In the genomic region with DNA sequence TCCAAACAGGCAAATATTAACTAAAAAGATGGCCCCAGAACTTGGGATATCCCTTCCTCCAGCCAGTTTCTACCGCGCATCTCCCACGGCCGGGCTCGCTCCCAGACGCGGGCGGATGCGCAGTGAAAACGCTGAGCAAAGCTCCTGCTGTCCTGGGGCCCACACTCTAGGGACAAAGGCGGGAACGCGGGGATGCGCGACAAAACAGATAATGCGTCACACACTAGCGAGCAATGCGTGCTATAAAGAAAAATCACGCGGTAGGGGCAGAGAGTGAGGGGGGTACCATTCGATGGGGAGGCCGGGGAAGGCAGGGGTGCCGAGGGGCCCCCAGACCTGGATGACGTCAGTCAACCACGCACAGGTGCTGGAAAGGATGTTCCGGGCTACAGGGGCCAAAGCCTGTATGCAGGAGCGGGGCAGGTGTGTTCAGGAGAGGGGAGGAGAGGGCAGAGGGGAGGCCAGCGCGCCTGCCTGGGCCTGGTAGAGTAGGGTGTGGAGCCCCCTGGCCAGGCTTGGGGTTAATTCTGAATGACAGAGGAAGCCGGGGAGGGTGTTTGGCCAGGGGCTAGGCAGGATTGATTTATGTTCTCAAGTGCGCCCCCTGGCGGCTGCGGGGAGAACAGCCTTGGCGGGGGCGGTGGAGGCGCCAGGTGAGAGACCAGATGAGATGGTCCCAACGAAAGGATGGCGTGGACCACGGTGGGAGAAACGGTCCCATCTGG, we compare ENCODE assay signal across 1 cellular context.
TF ChIP-seq lines count a peak whose summit lies in the region.

No MANE protein-coding gene starts in this region.

TF ChIP-seq in K562, 482 proteins besides CTCF, POLR2A, EP300 and RAD21 (continued from another document):
- TF ChIP-seq, protein P1, sequence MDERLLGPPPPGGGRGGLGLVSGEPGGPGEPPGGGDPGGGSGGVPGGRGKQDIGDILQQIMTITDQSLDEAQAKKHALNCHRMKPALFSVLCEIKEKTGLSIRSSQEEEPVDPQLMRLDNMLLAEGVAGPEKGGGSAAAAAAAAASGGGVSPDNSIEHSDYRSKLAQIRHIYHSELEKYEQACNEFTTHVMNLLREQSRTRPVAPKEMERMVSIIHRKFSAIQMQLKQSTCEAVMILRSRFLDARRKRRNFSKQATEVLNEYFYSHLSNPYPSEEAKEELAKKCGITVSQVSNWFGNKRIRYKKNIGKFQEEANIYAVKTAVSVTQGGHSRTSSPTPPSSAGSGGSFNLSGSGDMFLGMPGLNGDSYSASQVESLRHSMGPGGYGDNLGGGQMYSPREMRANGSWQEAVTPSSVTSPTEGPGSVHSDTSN (CRISPR knock-in tag; IDR thresholded peaks at IDR 0.05; ENCODE audit: low read depth): no peak
- TF ChIP-seq, protein P1 (tag; conservative IDR thresholded peaks at IDR 0.05; ENCODE audit: low read depth): peak; percentile 68; the same call in 1 of the 2 replicates
- TF ChIP-seq, protein P2, sequence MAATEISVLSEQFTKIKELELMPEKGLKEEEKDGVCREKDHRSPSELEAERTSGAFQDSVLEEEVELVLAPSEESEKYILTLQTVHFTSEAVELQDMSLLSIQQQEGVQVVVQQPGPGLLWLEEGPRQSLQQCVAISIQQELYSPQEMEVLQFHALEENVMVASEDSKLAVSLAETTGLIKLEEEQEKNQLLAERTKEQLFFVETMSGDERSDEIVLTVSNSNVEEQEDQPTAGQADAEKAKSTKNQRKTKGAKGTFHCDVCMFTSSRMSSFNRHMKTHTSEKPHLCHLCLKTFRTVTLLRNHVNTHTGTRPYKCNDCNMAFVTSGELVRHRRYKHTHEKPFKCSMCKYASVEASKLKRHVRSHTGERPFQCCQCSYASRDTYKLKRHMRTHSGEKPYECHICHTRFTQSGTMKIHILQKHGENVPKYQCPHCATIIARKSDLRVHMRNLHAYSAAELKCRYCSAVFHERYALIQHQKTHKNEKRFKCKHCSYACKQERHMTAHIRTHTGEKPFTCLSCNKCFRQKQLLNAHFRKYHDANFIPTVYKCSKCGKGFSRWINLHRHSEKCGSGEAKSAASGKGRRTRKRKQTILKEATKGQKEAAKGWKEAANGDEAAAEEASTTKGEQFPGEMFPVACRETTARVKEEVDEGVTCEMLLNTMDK (IDR thresholded peaks at IDR 0.05; ENCODE audit: borderline replicate concordance, insufficient read depth, low read depth, low read length, poor library complexity, severe bottlenecking): peak; percentile 53
- TF ChIP-seq SMC3 (conservative IDR thresholded peaks at IDR 0.05; ENCODE audit: insufficient read depth, low read depth, low read length): peak; percentile 30; the same call in 1 of the 2 replicates
- no peak for TF ChIP-seq PATZ1 (CRISPR knock-in tag; IDR thresholded peaks at IDR 0.05; ENCODE audit: borderline replicate concordance)
- peak; percentile 76 for TF ChIP-seq MEIS2 (IDR thresholded peaks at IDR 0.05; ENCODE audit: partially characterized antibody)
- TF ChIP-seq RCOR1 (IDR thresholded peaks at IDR 0.05; ENCODE audit: borderline replicate concordance in 1 of 2, low read depth in 2 of 2, low read length in 2 of 2): peak in 1 of 2 experiments; percentile 32; a peak in 1 of 4 replicates
- TF ChIP-seq EGR1 (conservative IDR thresholded peaks at IDR 0.05): peak; percentile 93
- TF ChIP-seq U2AF1 (optimal IDR thresholded peaks at IDR 0.05; ENCODE audit: low read depth, low read length): no peak
- TF ChIP-seq, protein P3, sequence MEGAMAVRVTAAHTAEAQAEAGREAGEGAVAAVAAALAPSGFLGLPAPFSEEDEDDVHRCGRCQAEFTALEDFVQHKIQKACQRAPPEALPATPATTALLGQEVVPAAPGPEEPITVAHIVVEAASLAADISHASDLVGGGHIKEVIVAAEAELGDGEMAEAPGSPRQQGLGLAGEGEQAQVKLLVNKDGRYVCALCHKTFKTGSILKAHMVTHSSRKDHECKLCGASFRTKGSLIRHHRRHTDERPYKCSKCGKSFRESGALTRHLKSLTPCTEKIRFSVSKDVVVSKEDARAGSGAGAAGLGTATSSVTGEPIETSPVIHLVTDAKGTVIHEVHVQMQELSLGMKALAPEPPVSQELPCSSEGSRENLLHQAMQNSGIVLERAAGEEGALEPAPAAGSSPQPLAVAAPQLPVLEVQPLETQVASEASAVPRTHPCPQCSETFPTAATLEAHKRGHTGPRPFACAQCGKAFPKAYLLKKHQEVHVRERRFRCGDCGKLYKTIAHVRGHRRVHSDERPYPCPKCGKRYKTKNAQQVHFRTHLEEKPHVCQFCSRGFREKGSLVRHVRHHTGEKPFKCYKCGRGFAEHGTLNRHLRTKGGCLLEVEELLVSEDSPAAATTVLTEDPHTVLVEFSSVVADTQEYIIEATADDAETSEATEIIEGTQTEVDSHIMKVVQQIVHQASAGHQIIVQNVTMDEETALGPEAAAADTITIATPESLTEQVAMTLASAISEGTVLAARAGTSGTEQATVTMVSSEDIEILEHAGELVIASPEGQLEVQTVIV (CRISPR knock-in tag; IDR thresholded peaks at IDR 0.05; ENCODE audit: borderline replicate concordance): no peak
- TF ChIP-seq, protein P4, sequence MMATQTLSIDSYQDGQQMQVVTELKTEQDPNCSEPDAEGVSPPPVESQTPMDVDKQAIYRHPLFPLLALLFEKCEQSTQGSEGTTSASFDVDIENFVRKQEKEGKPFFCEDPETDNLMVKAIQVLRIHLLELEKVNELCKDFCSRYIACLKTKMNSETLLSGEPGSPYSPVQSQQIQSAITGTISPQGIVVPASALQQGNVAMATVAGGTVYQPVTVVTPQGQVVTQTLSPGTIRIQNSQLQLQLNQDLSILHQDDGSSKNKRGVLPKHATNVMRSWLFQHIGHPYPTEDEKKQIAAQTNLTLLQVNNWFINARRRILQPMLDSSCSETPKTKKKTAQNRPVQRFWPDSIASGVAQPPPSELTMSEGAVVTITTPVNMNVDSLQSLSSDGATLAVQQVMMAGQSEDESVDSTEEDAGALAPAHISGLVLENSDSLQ (IDR thresholded peaks at IDR 0.05): peak; percentile 65
